ENCODE assay signal across 18 cellular contexts in genomic region chr18:78390985-78391384, GRCh38.
"Had no signal": no experiment of that assay in that cellular context is flagged by ENCODE, and none has a peak within 500 bp of the region (broad histone marks: within the 10 kb centered on the region; RNA-seq: fewer than 3 reads in every experiment).

No MANE protein-coding gene starts in this region.

- H3K9ac ChIP-seq: SK-N-SH had no signal

- H3K4me3 ChIP-seq: MG63 had no signal

- H3K27ac ChIP-seq: RWPE1 had no signal

- H3K9me3 ChIP-seq: MG63, SK-N-SH had no signal

- H3K4me2 ChIP-seq: SK-N-SH had no signal

- H3K36me3 ChIP-seq: MG63 had no signal

- DNase-seq: IMR-90, Karpas-422, KG1, NCI-H1092, NCI-H1105 treated with DMSO at 0.1 percent for 48 hours, NCI-H1436, NCI-H187, NCI-H2029, NCI-H2171 treated with DMSO at 0.1 percent for 48 hours, NCI-H2227 treated with DMSO at 0.1 percent for 48 hours, NCI-H524, NCI-H526 treated with DMSO at 0.1 percent for 48 hours, NCI-H748 treated with DMSO at 0.1 percent for 48 hours, SHP77, SK-N-SH had no signal

- H3K27me3 ChIP-seq: MG63 had no signal

- ATAC-seq: HepG2 had no signal
